Comparison of ENCODE assay signal across 1 cellular context in genomic region chr1:15334995-15335394, GRCh38.
TF ChIP-seq lines count a peak whose summit lies in the region.

No MANE protein-coding gene starts in this region.

TF ChIP-seq in K562, 482 proteins besides CTCF, POLR2A, EP300 and RAD21 (continued from another document and continues in another):
- TF ChIP-seq MGA (IDR thresholded peaks at IDR 0.05) (peak; percentile 53; the same call in 1 of the 2 replicates), ZSCAN32 (CRISPR knock-in tag; IDR thresholded peaks at IDR 0.05) (no peak), RFX5 (IDR thresholded peaks at IDR 0.05; ENCODE audit: low read depth, low read length) (no peak), CBX2 (IDR thresholded peaks at IDR 0.05; ENCODE audit: insufficient read depth, low read length, poor library complexity, severe bottlenecking) (no peak), COPS2 (conservative IDR thresholded peaks at IDR 0.05) (no peak), ZNF23 (CRISPR knock-in tag; IDR thresholded peaks at IDR 0.05) (no peak), MYC (IDR thresholded peaks at IDR 0.05; ENCODE audit: low read depth, low read length) (no peak), MYC (CRISPR knock-in tag; IDR thresholded peaks at IDR 0.05; ENCODE audit: borderline replicate concordance, low read depth) (no peak), SMAD2 (IDR thresholded peaks at IDR 0.05; ENCODE audit: low read depth, low read length) (no peak), GABPB1 (CRISPR knock-in tag; IDR thresholded peaks at IDR 0.05) (no peak), KLF6 (CRISPR knock-in tag; IDR thresholded peaks at IDR 0.05; ENCODE audit: borderline replicate concordance) (no peak), IRF9 (tag; IDR thresholded peaks at IDR 0.05) (no peak), E2F6 (IDR thresholded peaks at IDR 0.05; ENCODE audit: borderline replicate concordance in 1 of 2, extremely low read depth in 1 of 2, insufficient read depth in 1 of 2, insufficient read length in 1 of 2, low read depth in 1 of 2, low read length in 1 of 2, poor library complexity in 1 of 2, severe bottlenecking in 1 of 2) (peak in 1 of 2 experiments; percentile 31), ZNF76 (CRISPR knock-in tag; IDR thresholded peaks at IDR 0.05; ENCODE audit: borderline replicate concordance) (no peak), SNIP1 (IDR thresholded peaks at IDR 0.05; ENCODE audit: low read depth) (no peak), TAF1 (IDR thresholded peaks at IDR 0.05; ENCODE audit: control insufficient read depth, extremely low read depth, insufficient read depth, low read length, severe bottlenecking) (no peak), SMARCC2 (IDR thresholded peaks at IDR 0.05; ENCODE audit: low read depth) (no peak), AFF4 (CRISPR knock-in tag; IDR thresholded peaks at IDR 0.05) (no peak), ZFX (CRISPR knock-in tag; IDR thresholded peaks at IDR 0.05) (0 out of 2 replicates have a peak, but pooled peaks have one; percentile 17), ZNF589 (CRISPR knock-in tag; IDR thresholded peaks at IDR 0.05; ENCODE audit: low read depth) (no peak), SP1 (CRISPR knock-in tag; IDR thresholded peaks at IDR 0.05) (no peak), BHLHE40 (IDR thresholded peaks at IDR 0.05; ENCODE audit: low read length) (peak; percentile 74), GMEB1 (CRISPR knock-in tag; IDR thresholded peaks at IDR 0.05) (no peak), ZNF77 (CRISPR knock-in tag; IDR thresholded peaks at IDR 0.05) (no peak), USF2 (CRISPR knock-in tag; IDR thresholded peaks at IDR 0.05) (peak; percentile 47), GTF2F1 (IDR thresholded peaks at IDR 0.05; ENCODE audit: low read depth, low read length) (no peak), TFAP4 (CRISPR knock-in tag; IDR thresholded peaks at IDR 0.05; ENCODE audit: borderline replicate concordance) (peak; percentile 27; the same call in 1 of the 2 replicates), GATAD2A (IDR thresholded peaks at IDR 0.05) (no peak), CREBBP (IDR thresholded peaks at IDR 0.05; ENCODE audit: low read depth, low read length) (no peak), RBM22 (IDR thresholded peaks at IDR 0.05; ENCODE audit: low read depth, low read length, poor library complexity, severe bottlenecking) (no peak), FOXK1 (CRISPR knock-in tag; IDR thresholded peaks at IDR 0.05; ENCODE audit: borderline replicate concordance) (no peak), POLR3G (IDR thresholded peaks at IDR 0.05; ENCODE audit: extremely low read depth, insufficient read length, insufficient replicate concordance) (no peak), ZNF551 (CRISPR knock-in tag; IDR thresholded peaks at IDR 0.05) (no peak), BCLAF1 (IDR thresholded peaks at IDR 0.05; ENCODE audit: borderline replicate concordance in 1 of 2, control insufficient read depth in 1 of 2, low read depth in 2 of 2, low read length in 1 of 2) (no peak), BCOR (IDR thresholded peaks at IDR 0.05) (no peak)
